13 cellular contexts compared by ENCODE assay signal in genomic region chr6:116665464-116665863, GRCh38. TPM values are rescaled to one million over a fixed set of nuclear protein-coding genes. Genes with fewer than 3 reads are reported as not detected.
DNase-seq lines count a peak whose midpoint lies in the region; ATAC-seq and TF ChIP-seq lines count a peak whose summit lies in the region.
"Had no signal": no experiment of that assay in that cellular context is flagged by ENCODE, and none has a peak within 500 bp of the region (broad histone marks: within the 10 kb centered on the region; RNA-seq: fewer than 3 reads in every experiment).

No MANE protein-coding gene starts in this region.

- H3F3A ChIP-seq in PC-9 (ENCODE audit: insufficient read depth, low read depth): no peaks in the 10 kb centered on the region; the same call in 1 of the 2 replicates

- H3K27ac ChIP-seq in breast epithelium (no peak overlapping the region), PC-9 (no peak overlapping the region)
- H3K27ac ChIP-seq: body of pancreas, C4-2B, thoracic aorta had no signal

- H3K36me3 ChIP-seq in breast epithelium: no peaks in the 10 kb centered on the region
- H3K36me3 ChIP-seq in PC-9 (ENCODE audit: low read depth): peaks cover 6% of the 10 kb centered on the region; the same call in 1 of the 2 replicates
- H3K36me3 ChIP-seq: thoracic aorta had no signal

- peak; percentile 4 for DNase-seq in MCF 10A (ENCODE audit: unreplicated experiment)
- no peak for DNase-seq in breast epithelium (ENCODE audit: low spot score in 2 of 2)
- no peak for DNase-seq in PC-9
- DNase-seq in epithelial cell of esophagus (ENCODE audit: low read depth): no peak
- no peak for DNase-seq in stimulated activated naive CD8-positive, alpha-beta T cell treated with anti-CD3 and anti-CD28 coated beads, Interleukin-15, amount 100 ng/mL, for 72 hours
- no peak for DNase-seq in NCI-H1105 (lab: John Stamatoyannopoulos, UW)
- DNase-seq in activated effector memory CD4-positive, alpha-beta T cell treated with anti-CD3 and anti-CD28 coated beads, Interleukin-2, amount 50 U/mL, for 16 hours: no peak
- DNase-seq: body of pancreas, NCI-H69 had no signal

- no peaks in the 10 kb centered on the region for H3K9me2 ChIP-seq in PC-9 (ENCODE audit: insufficient read depth)

- BruUV-seq in MCF 10A (replicated peaks; lab: Mats Ljungman, UMichigan) (no TSS peak), PC-9 (replicated peaks; lab: Mats Ljungman, UMichigan) (no TSS peak)

- POLR2A ChIA-PET in MCF 10A (lab: Yijun Ruan, JAX): interaction anchor here (1.0 to 6.3 kb wide), 5 partner anchors 9 to 386 kb away, joined by 5 to 68 read pairs (median 17); partner anchors contain the start of genes KPNA5, RWDD1 and TSPYL1
- POLR2A ChIA-PET in PC-9 (lab: Charles Lee; ENCODE audit: unreplicated experiment): interaction anchor here (0.7 kb wide), 1 partner anchor 817 kb away, joined by 3 read pairs; the partner anchor contains the start of gene DCBLD1

- no peaks in the 10 kb centered on the region for H3K9me3 ChIP-seq in breast epithelium
- H3K9me3 ChIP-seq in PC-9 (ENCODE audit: insufficient read depth, low read depth): no peaks in the 10 kb centered on the region
- H3K9me3 ChIP-seq: body of pancreas, thoracic aorta had no signal

- no peaks in the 10 kb centered on the region for H3K27me3 Mint-ChIP-seq in MCF 10A (ENCODE audit: insufficient read depth, unreplicated experiment)
- no peaks in the 10 kb centered on the region for H3K27me3 Mint-ChIP-seq in stimulated activated naive CD8-positive, alpha-beta T cell treated with anti-CD3 and anti-CD28 coated beads, Interleukin-15, amount 100 ng/mL, for 72 hours

- H4K20me1 ChIP-seq in PC-9 (ENCODE audit: insufficient read depth): peaks cover 11% of the 10 kb centered on the region; the same call in 1 of the 2 replicates

- peak overlapping the region; percentile 93 for H3K4me3 Mint-ChIP-seq in MCF 10A (ENCODE audit: unreplicated experiment)
- peak overlapping the region; percentile 65 to 68 for H3K4me3 Mint-ChIP-seq in stimulated activated naive CD8-positive, alpha-beta T cell treated with anti-CD3 and anti-CD28 coated beads, Interleukin-15, amount 100 ng/mL, for 72 hours

- TF ChIP-seq POLR2A in breast epithelium (IDR thresholded peaks at IDR 0.05): no peak

- no peak overlapping the region for H3K4me3 ChIP-seq in breast epithelium
- H3K4me3 ChIP-seq in PC-9: peak overlapping the region; percentile 79; the same call in 1 of the 2 replicates
- H3K4me3 ChIP-seq in epithelial cell of esophagus (ENCODE audit: low read length): peak overlapping the region; percentile 10
- H3K4me3 ChIP-seq: body of pancreas, thoracic aorta had no signal

- H3K4me1 ChIP-seq in breast epithelium (peaks cover 0 to 3% of the 10 kb centered on the region in 2 donors), PC-9 (replicated peaks; ENCODE audit: insufficient read depth) (peaks cover 31% of the 10 kb centered on the region)

- TF ChIP-seq CTCF in MCF 10A (IDR thresholded peaks at IDR 0.05; ENCODE audit: unreplicated experiment) (no peak), breast epithelium (IDR thresholded peaks at IDR 0.05) (no peak), PC-9 (conservative IDR thresholded peaks at IDR 0.05) (no peak), epithelial cell of esophagus (IDR thresholded peaks at IDR 0.05; ENCODE audit: insufficient read depth, low read depth, low read length, missing control alignments) (no peak)

- peak overlapping the region; percentile 92 for H3K4me2 ChIP-seq in PC-9

- H3K27ac Mint-ChIP-seq in MCF 10A (ENCODE audit: low read depth, unreplicated experiment): peak overlapping the region; percentile 96
- H3K27ac Mint-ChIP-seq in stimulated activated naive CD8-positive, alpha-beta T cell treated with anti-CD3 and anti-CD28 coated beads, Interleukin-15, amount 100 ng/mL, for 72 hours: peak overlapping the region in 1 of 2 donors; percentile 84

- H2AFZ ChIP-seq in PC-9: no peak overlapping the region

- H3K79me2 ChIP-seq in PC-9 (ENCODE audit: low read depth): peaks cover 74% of the 10 kb centered on the region

- H3K36me3 Mint-ChIP-seq in MCF 10A (ENCODE audit: insufficient read depth, unreplicated experiment): peaks cover 19% of the 10 kb centered on the region

- intact Hi-C loops in MCF 10A (cut with micrococcal nuclease): no loop called here
- intact Hi-C loops in breast epithelium (cut with DNase I; ENCODE audit: low total_unique reads): no loop called here
- intact Hi-C loops in PC-9 (cut with micrococcal nuclease; ENCODE audit: unreplicated experiment): no loop called here

- no peak for ATAC-seq in stimulated activated naive CD8-positive, alpha-beta T cell treated with anti-CD3 and anti-CD28 coated beads, Interleukin-15, amount 100 ng/mL, for 72 hours
- ATAC-seq in HG03354 (IDR thresholded peaks at IDR 0.05; ENCODE audit: poor library complexity, severe bottlenecking, unreplicated experiment): no peak
- ATAC-seq: body of pancreas, HCT116 had no signal

- no peaks in the 10 kb centered on the region for H3K27me3 ChIP-seq in breast epithelium
- H3K27me3 ChIP-seq in PC-9 (ENCODE audit: insufficient read depth, low read depth): no peaks in the 10 kb centered on the region
- H3K27me3 ChIP-seq: body of pancreas had no signal

- CTCF ChIA-PET in MCF 10A (lab: Yijun Ruan, JAX): interaction anchor here (0.8 to 1.1 kb wide), 3 partner anchors 15 to 95 kb away, joined by 3 to 4 read pairs (median 3); partner anchors contain the start of gene KPNA5
- CTCF ChIA-PET in PC-9 (lab: Charles Lee): interaction anchor here (0.6 kb wide), 2 partner anchors 13 to 469 kb away, joined by 3 read pairs; no protein-coding TSS in a partner anchor

- peaks cover 41% of the 10 kb centered on the region for H3K4me1 Mint-ChIP-seq in MCF 10A (ENCODE audit: insufficient read depth, unreplicated experiment)
- peaks cover 45% of the 10 kb centered on the region for H3K4me1 Mint-ChIP-seq in stimulated activated naive CD8-positive, alpha-beta T cell treated with anti-CD3 and anti-CD28 coated beads, Interleukin-15, amount 100 ng/mL, for 72 hours

- H3K9me3 Mint-ChIP-seq in MCF 10A (ENCODE audit: unreplicated experiment): no peaks in the 10 kb centered on the region
- H3K9me3 Mint-ChIP-seq in stimulated activated naive CD8-positive, alpha-beta T cell treated with anti-CD3 and anti-CD28 coated beads, Interleukin-15, amount 100 ng/mL, for 72 hours: no peaks in the 10 kb centered on the region

RNA-seq across cellular contexts. Expression of gene ZUP1, which starts 3.1 kb away (rescaled TPM):
- total RNA-seq in MCF 10A (2022): 18.4 and 21.2 TPM in 2 replicates
- 10 to 100 TPM in 1 of 3 donors, 1 to 10 TPM in 2; 6.6 to 10.4 (median 9.5) TPM for total RNA-seq in breast epithelium
- 13.6 and 14.0 TPM in 2 replicates for total RNA-seq in PC-9 (2021)

RNA-seq across cellular contexts. Expression of gene KPNA5, which starts 15.5 kb away (rescaled TPM):
- total RNA-seq in MCF 10A (2022) (6.0 and 7.3 TPM in 2 replicates), breast epithelium (10 to 100 TPM; 10.8 to 14.3 (median 11.2) TPM), PC-9 (2021) (6.6 and 6.8 TPM in 2 replicates)

RNA-seq across cellular contexts. Expression of gene RSPH4A, which starts 49.2 kb away (rescaled TPM):
- not detected in 2 replicates for total RNA-seq in MCF 10A (2022)
- 1 to 10 TPM in 2 of 3 donors, under 1 TPM in 1; 0.80 to 1.5 (median 1.3) TPM for total RNA-seq in breast epithelium
- total RNA-seq in PC-9 (2021): 0.13 and 0.24 TPM in 2 replicates

Comparison
In these comparisons a context has a peak if more than half of its experiments do, and no peak if none do; other contexts are left out.
1. H3K4me3 ChIP-seq: peak in PC-9 (single experiment) and epithelial cell of esophagus (single experiment); none in breast epithelium (0 of 3).